In genomic region chr13:24605923-24606372, GRCh38 we compare ENCODE assay signal across 8 cellular contexts.
A peak's percentile ranks its signal among the peaks of the same experiment; 100 is the strongest.
DNase-seq lines count a peak whose midpoint lies in the region; ATAC-seq and TF ChIP-seq lines count a peak whose summit lies in the region.

No MANE protein-coding gene starts in this region.

- intact Hi-C loops in left lung (cut with DNase I): loop anchor here in 1 of 2 donors (10.0 kb wide), 1 partner anchor 119 kb away; no protein-coding TSS in a partner anchor

- no peaks in the 10 kb centered on the region for H3K4me1 ChIP-seq in HAP-1
- H3K4me1 ChIP-seq in left lung: no peaks in the 10 kb centered on the region

- no peak overlapping the region for H3K4me3 Mint-ChIP-seq in T-helper 2 cell treated with Interferon-gamma antibody and Interleukin-4, amounts not matched to agents 5 μg/mL and 100 μg/mL, for 36 hours

- H3K27ac ChIP-seq in left lung: no peak overlapping the region

- in situ Hi-C loops in HAP-1 (cut with MboI; ENCODE audit: low sequenced_read_pairs): loop anchor here (10.0 kb wide), 1 partner anchor 69 kb away; no protein-coding TSS in a partner anchor

- H3K27me3 ChIP-seq in HAP-1 (ENCODE audit: low read depth): no peaks in the 10 kb centered on the region
- H3K27me3 ChIP-seq in left lung: no peaks in the 10 kb centered on the region

- H3K4me1 Mint-ChIP-seq in T-helper 2 cell treated with Interferon-gamma antibody and Interleukin-4, amounts not matched to agents 5 μg/mL and 100 μg/mL, for 36 hours (ENCODE audit: low read depth): peaks cover 21% of the 10 kb centered on the region

- DNase-seq in DMS53 (lab: John Stamatoyannopoulos, UW) (peak; percentile 85), HAP-1 (ENCODE audit: low spot score in 2 of 2) (peak; percentile 35 to 67), left lung (no peak), NCI-H187 treated with DMSO at 0.1 percent for 48 hours (lab: John Stamatoyannopoulos, UW) (no peak), NCI-H524 (lab: John Stamatoyannopoulos, UW) (no peak)
- DNase-seq in T-helper 2 cell treated with Interferon-gamma antibody and Interleukin-4, amounts not matched to agents 5 μg/mL and 100 μg/mL, for 36 hours (ENCODE audit: low spot score): no peak
- no peak for DNase-seq in effector CD8-positive, alpha-beta T cell (lab: John Stamatoyannopoulos, UW)

- peaks cover 16% of the 10 kb centered on the region for H3K36me3 Mint-ChIP-seq in T-helper 2 cell treated with Interferon-gamma antibody and Interleukin-4, amounts not matched to agents 5 μg/mL and 100 μg/mL, for 36 hours (ENCODE audit: low read depth)

- H3K4me3 ChIP-seq in HAP-1 (no peak overlapping the region), left lung (no peak overlapping the region)

- H3K27me3 Mint-ChIP-seq in T-helper 2 cell treated with Interferon-gamma antibody and Interleukin-4, amounts not matched to agents 5 μg/mL and 100 μg/mL, for 36 hours (ENCODE audit: low read depth): no peaks in the 10 kb centered on the region

- H3K9me3 ChIP-seq in HAP-1: no peaks in the 10 kb centered on the region
- no peaks in the 10 kb centered on the region for H3K9me3 ChIP-seq in left lung

- peak overlapping the region; percentile 60 for H3K27ac Mint-ChIP-seq in T-helper 2 cell treated with Interferon-gamma antibody and Interleukin-4, amounts not matched to agents 5 μg/mL and 100 μg/mL, for 36 hours

- ATAC-seq in left lung (peak; percentile 98), GM21825 (IDR thresholded peaks at IDR 0.05; ENCODE audit: unreplicated experiment) (no peak)

- H3K36me3 ChIP-seq in HAP-1 (replicated peaks) (no peaks in the 10 kb centered on the region), left lung (no peaks in the 10 kb centered on the region)

- peaks cover 25% of the 10 kb centered on the region for H3K9me3 Mint-ChIP-seq in T-helper 2 cell treated with Interferon-gamma antibody and Interleukin-4, amounts not matched to agents 5 μg/mL and 100 μg/mL, for 36 hours

- peak in 1 of 2 donors; percentile 41 for TF ChIP-seq CTCF in left lung (IDR thresholded peaks at IDR 0.05)

Comparison
In these comparisons a context has a peak if more than half of its experiments do, and no peak if none do; other contexts are left out.
1. DNase-seq: peak in DMS53 (single experiment) and HAP-1 (2 of 2); none in T-helper 2 cell treated with Interferon-gamma antibody and Interleukin-4, amounts not matched to agents 5 μg/mL and 100 μg/mL, for 36 hours (single experiment), left lung (0 of 2), effector CD8-positive, alpha-beta T cell (single experiment), NCI-H187 treated with DMSO at 0.1 percent for 48 hours (single experiment) and NCI-H524 (0 of 2).